8 cellular contexts compared by ENCODE assay signal in genomic region chr16:74774223-74775139, GRCh38. TPM values are rescaled to one million over a fixed set of nuclear protein-coding genes. Genes with fewer than 3 reads are reported as not detected.
DNase-seq lines count a peak whose midpoint lies in the region; ATAC-seq and TF ChIP-seq lines count a peak whose summit lies in the region.

A gene with protein sequence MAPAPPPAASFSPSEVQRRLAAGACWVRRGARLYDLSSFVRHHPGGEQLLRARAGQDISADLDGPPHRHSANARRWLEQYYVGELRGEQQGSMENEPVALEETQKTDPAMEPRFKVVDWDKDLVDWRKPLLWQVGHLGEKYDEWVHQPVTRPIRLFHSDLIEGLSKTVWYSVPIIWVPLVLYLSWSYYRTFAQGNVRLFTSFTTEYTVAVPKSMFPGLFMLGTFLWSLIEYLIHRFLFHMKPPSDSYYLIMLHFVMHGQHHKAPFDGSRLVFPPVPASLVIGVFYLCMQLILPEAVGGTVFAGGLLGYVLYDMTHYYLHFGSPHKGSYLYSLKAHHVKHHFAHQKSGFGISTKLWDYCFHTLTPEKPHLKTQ (minus strand): TSS chr16:74774820. CDS start chr16:74774755, 65 bp downstream.

- H3K4me3 Mint-ChIP-seq in brain (peak within 1 kb of the TSS; percentile 76 to 84 (median 81)), immature natural killer cell (peak within 1 kb of the TSS; percentile 41 to 77 (median 71))

- H3K9me3 Mint-ChIP-seq in brain = peaks cover 0 to 14% (median 2%) of the 10 kb centered on the region in 5 experiments
- H3K9me3 Mint-ChIP-seq in immature natural killer cell = no peaks in the 10 kb centered on the region

- H3K4me1 Mint-ChIP-seq in brain = peaks cover 8% of the 10 kb centered on the region
- H3K4me1 Mint-ChIP-seq in immature natural killer cell = peaks cover 6 to 13% of the 10 kb centered on the region in 2 donors

- ATAC-seq in GM18508 (IDR thresholded peaks at IDR 0.05; ENCODE audit: insufficient read depth, unreplicated experiment) (peak; percentile 47), HG02885 (IDR thresholded peaks at IDR 0.05; ENCODE audit: poor library complexity, unreplicated experiment) (peak; percentile 88)

- H3K27me3 Mint-ChIP-seq in brain (peaks cover 64% of the 10 kb centered on the region), immature natural killer cell (ENCODE audit: low read depth in 3 of 3) (peaks cover 0 to 29% (median 16%) of the 10 kb centered on the region in 3 donors)

- H3K36me3 Mint-ChIP-seq in brain (no peaks in the 10 kb centered on the region), immature natural killer cell (no peaks in the 10 kb centered on the region)

- peak in 1 of 2 experiments; percentile 67 for TF ChIP-seq CTCF in brain (conservative IDR thresholded peaks at IDR 0.05)

- peak; percentile 12 for DNase-seq in NCI-H1694 treated with DMSO at 0.1 percent for 48 hours (lab: John Stamatoyannopoulos, UW)
- DNase-seq in UCSD-AML1 (lab: John Stamatoyannopoulos, UW; ENCODE audit: unreplicated experiment) = peak; percentile 63
- peak; percentile 38 to 44 (median 43) for DNase-seq in immature natural killer cell
- DNase-seq in stimulated activated CD4-positive, alpha-beta T cell treated with anti-CD3 and anti-CD28 coated beads, Interleukin-12 subunit alpha, Interleukin-12 subunit beta, amount 100 ng/mL, for 24 hours (ENCODE audit: low read depth in 2 of 2) = peak; percentile 31 to 51
- no peak for DNase-seq in NK-92 (lab: John Stamatoyannopoulos, UW; ENCODE audit: unreplicated experiment)

- no peak within 1 kb of the TSS for H3K27ac Mint-ChIP-seq in brain
- no peak within 1 kb of the TSS for H3K27ac Mint-ChIP-seq in immature natural killer cell

RNA-seq across cellular contexts. Expression of the gene that starts here (rescaled TPM):
- 59.9 TPM for polyA plus RNA-seq in brain (ENCODE audit: insufficient read depth, low read depth, low replicate concordance)
- not detected for polyA plus RNA-seq in immature natural killer cell

Comparison
In these comparisons a context has a peak if more than half of its experiments do, and no peak if none do; other contexts are left out.
1. RNA of the gene that starts here (polyA plus RNA-seq): 59.9 TPM in brain (single experiment); not detected in immature natural killer cell; every median in the first group is over 10 times any median in the second.
2. Peak in DNase-seq in immature natural killer cell; RNA of the gene not detected or under 1 TPM.